8 cellular contexts compared by ENCODE assay signal in genomic region chr9:33044162-33044673, GRCh38. TPM values are rescaled to one million over a fixed set of nuclear protein-coding genes. Genes with fewer than 3 reads are reported as not detected.
A peak's percentile ranks its signal among the peaks of the same experiment; 100 is the strongest.
DNase-seq lines count a peak whose midpoint lies in the region; ATAC-seq and TF ChIP-seq lines count a peak whose summit lies in the region.

No MANE protein-coding gene starts in this region.

- BruUV-seq in Calu3 (replicated peaks; lab: Mats Ljungman, UMichigan): no TSS peak

- WGBS in HUES64: 1% methylated on average over 41 of the region's 41 CpGs

- peaks cover 52% of the 10 kb centered on the region for H3K36me3 ChIP-seq in HUES64 (ENCODE audit: insufficient read depth, low read length)

- H3K36me3 Mint-ChIP-seq in Calu3 (ENCODE audit: insufficient read depth, unreplicated experiment): peaks cover 43% of the 10 kb centered on the region
- H3K36me3 Mint-ChIP-seq in naive thymus-derived CD8-positive, alpha-beta T cell: peaks cover 4 to 52% (median 17%) of the 10 kb centered on the region in 3 donors

- TF ChIP-seq CTCF in Calu3 (IDR thresholded peaks at IDR 0.05; ENCODE audit: unreplicated experiment) (no peak), fibroblast of pulmonary artery (IDR thresholded peaks at IDR 0.05; ENCODE audit: low read length, missing control alignments) (no peak)

- DNase-seq in Calu3 (peak; percentile 69), fibroblast of pulmonary artery (ENCODE audit: low read depth) (peak; percentile 94)
- peak; percentile 84 for DNase-seq in activated effector memory CD4-positive, alpha-beta T cell treated with anti-CD3 and anti-CD28 coated beads, Interleukin-2, amount 50 U/mL, for 16 hours
- DNase-seq in naive thymus-derived CD8-positive, alpha-beta T cell: peak; percentile 38 to 77 (median 57)
- peak; percentile 73 for DNase-seq in stimulated activated naive CD8-positive, alpha-beta T cell treated with anti-CD3 and anti-CD28 coated beads, Interleukin-15, Interleukin-2, amounts not matched to agents 100 U/mL and 50 U/mL, for 24 hours

- peak overlapping the region; percentile 77 for H3K27ac Mint-ChIP-seq in Calu3 (ENCODE audit: unreplicated experiment)
- peak overlapping the region in 9 of 10 donors; percentile 37 to 88 (median 61) for H3K27ac Mint-ChIP-seq in naive thymus-derived CD8-positive, alpha-beta T cell

- peak; percentile 74 for ATAC-seq in GM21381 (IDR thresholded peaks at IDR 0.05; ENCODE audit: unreplicated experiment)
- ATAC-seq in naive thymus-derived CD8-positive, alpha-beta T cell: peak; percentile 69 to 79
- ATAC-seq in stimulated activated naive CD8-positive, alpha-beta T cell treated with anti-CD3 and anti-CD28 coated beads, Interleukin-15, Interleukin-2, amounts not matched to agents 100 U/mL and 50 U/mL, for 24 hours: peak; percentile 85

- intact Hi-C loops in Calu3 (cut with micrococcal nuclease; ENCODE audit: unreplicated experiment): no loop called here

- peak overlapping the region; percentile 62 for H3K9ac ChIP-seq in HUES64 (ENCODE audit: low read depth, low read length)

- H3K9me3 ChIP-seq in HUES64 (ENCODE audit: insufficient read depth, low read depth, low read length): no peaks in the 10 kb centered on the region

- peaks cover 13% of the 10 kb centered on the region for H3K4me1 ChIP-seq in HUES64 (ENCODE audit: insufficient read depth, low read length)

- no peaks in the 10 kb centered on the region for H3K9me3 Mint-ChIP-seq in Calu3 (ENCODE audit: low read depth, unreplicated experiment)
- no peaks in the 10 kb centered on the region for H3K9me3 Mint-ChIP-seq in naive thymus-derived CD8-positive, alpha-beta T cell

- peak overlapping the region; percentile 69 for H3K4me3 Mint-ChIP-seq in Calu3 (ENCODE audit: low read depth, unreplicated experiment)
- peak overlapping the region; percentile 73 to 88 (median 83) for H3K4me3 Mint-ChIP-seq in naive thymus-derived CD8-positive, alpha-beta T cell

- peak overlapping the region; percentile 81 for H3K4me3 ChIP-seq in HUES64 (ENCODE audit: low read length)
- peak overlapping the region; percentile 65 for H3K4me3 ChIP-seq in fibroblast of pulmonary artery (replicated peaks; ENCODE audit: low read depth, low read length)

- peak overlapping the region; percentile 77 for H3K27ac ChIP-seq in HUES64 (ENCODE audit: low read depth, low read length)

- H3K27me3 ChIP-seq in HUES64 (ENCODE audit: insufficient read depth, low read length): no peaks in the 10 kb centered on the region

- POLR2A ChIA-PET in naive thymus-derived CD8-positive, alpha-beta T cell (lab: Charles Lee): interaction anchor here (0.5 to 1.6 kb wide), 4 partner anchors 18 to 209 kb away, joined by 3 to 10 read pairs (median 6); partner anchors contain the start of gene SMU1

- H3K27me3 Mint-ChIP-seq in Calu3 (ENCODE audit: unreplicated experiment): no peaks in the 10 kb centered on the region
- no peaks in the 10 kb centered on the region for H3K27me3 Mint-ChIP-seq in naive thymus-derived CD8-positive, alpha-beta T cell

- CTCF ChIA-PET in Calu3 (lab: Charles Lee): interaction anchor here (0.7 kb wide), 1 partner anchor 53 kb away, joined by 3 read pairs; no protein-coding TSS in a partner anchor

- H3K4me1 Mint-ChIP-seq in Calu3 (ENCODE audit: low read depth, unreplicated experiment): peaks cover 23% of the 10 kb centered on the region
- H3K4me1 Mint-ChIP-seq in naive thymus-derived CD8-positive, alpha-beta T cell: peaks cover 8 to 25% (median 14%) of the 10 kb centered on the region in 4 donors

TF ChIP-seq in PFSK-1, 5 proteins besides CTCF, POLR2A, EP300 and RAD21:
- no peak for TF ChIP-seq REST (IDR thresholded peaks at IDR 0.05; ENCODE audit: insufficient read depth in 1 of 2, low read depth in 2 of 2, low read length in 2 of 2)
- peak; percentile 25 for TF ChIP-seq POLR2AphosphoS5 (IDR thresholded peaks at IDR 0.05; ENCODE audit: low read depth, low read length)
- TF ChIP-seq TAF1 (IDR thresholded peaks at IDR 0.05; ENCODE audit: borderline replicate concordance, insufficient read depth, low read length): no peak
- 0 out of 2 replicates have a peak, but pooled peaks have one; percentile 27 for TF ChIP-seq SIN3A (IDR thresholded peaks at IDR 0.05; ENCODE audit: borderline replicate concordance, insufficient read depth, low read length)
- peak; percentile 49 for TF ChIP-seq FOXP2 (optimal IDR thresholded peaks at IDR 0.05; ENCODE audit: borderline replicate concordance, extremely low read depth, extremely low read length, insufficient read depth)

RNA-seq across cellular contexts. Expression of gene DNAJA1, which starts 19.1 kb away (rescaled TPM):
- total RNA-seq in Calu3 (2022): 186 and 194 TPM in 2 replicates
- polyA plus RNA-seq in HUES64 (2013, experiment 1 of 2): 163 TPM
- polyA plus RNA-seq in HUES64 (2013, experiment 2 of 2): 138 TPM
- polyA plus RNA-seq in PFSK-1 (2012; ENCODE audit: insufficient read length, low read depth): 134 TPM
- total RNA-seq in naive thymus-derived CD8-positive, alpha-beta T cell: 10 to 100 TPM; 70.7 to 71.3 TPM
- polyA plus RNA-seq in naive thymus-derived CD8-positive, alpha-beta T cell: 100 to 1,000 TPM in 1 of 3 donors, 10 to 100 TPM in 2; 62.8 to 101 (median 70.7) TPM

RNA-seq across cellular contexts. Expression of gene SMU1, which starts 32.3 kb away (rescaled TPM):
- 12.3 and 13.4 TPM in 2 replicates for total RNA-seq in Calu3 (2022)
- polyA plus RNA-seq in HUES64 (2013, experiment 1 of 2): 16.6 TPM
- 16.2 TPM for polyA plus RNA-seq in HUES64 (2013, experiment 2 of 2)
- polyA plus RNA-seq in PFSK-1 (2012; ENCODE audit: insufficient read length, low read depth): 10.9 TPM
- total RNA-seq in naive thymus-derived CD8-positive, alpha-beta T cell: 10 to 100 TPM; 29.5 to 30.9 TPM
- polyA plus RNA-seq in naive thymus-derived CD8-positive, alpha-beta T cell: 10 to 100 TPM; 19.5 to 24.3 (median 23.7) TPM

RNA-seq across cellular contexts. Expression of gene APTX, which starts 42.8 kb away (rescaled TPM):
- total RNA-seq in Calu3 (2022): 22.7 and 26.6 TPM in 2 replicates
- polyA plus RNA-seq in HUES64 (2013, experiment 1 of 2): 35.0 TPM
- polyA plus RNA-seq in HUES64 (2013, experiment 2 of 2): 36.5 TPM
- polyA plus RNA-seq in PFSK-1 (2012; ENCODE audit: insufficient read length, low read depth): 24.4 TPM
- 10 to 100 TPM; 21.7 to 25.2 TPM for total RNA-seq in naive thymus-derived CD8-positive, alpha-beta T cell
- 10 to 100 TPM; 24.7 to 26.4 (median 25.3) TPM for polyA plus RNA-seq in naive thymus-derived CD8-positive, alpha-beta T cell

Comparison
In these comparisons a context has a peak if more than half of its experiments do, and no peak if none do; other contexts are left out.
1. Peak in every context shown above with its lines: DNase-seq, ATAC-seq, H3K4me3 ChIP-seq and H3K27ac ChIP-seq.